ENCODE assay signal across 21 cellular contexts in the genomic region with DNA sequence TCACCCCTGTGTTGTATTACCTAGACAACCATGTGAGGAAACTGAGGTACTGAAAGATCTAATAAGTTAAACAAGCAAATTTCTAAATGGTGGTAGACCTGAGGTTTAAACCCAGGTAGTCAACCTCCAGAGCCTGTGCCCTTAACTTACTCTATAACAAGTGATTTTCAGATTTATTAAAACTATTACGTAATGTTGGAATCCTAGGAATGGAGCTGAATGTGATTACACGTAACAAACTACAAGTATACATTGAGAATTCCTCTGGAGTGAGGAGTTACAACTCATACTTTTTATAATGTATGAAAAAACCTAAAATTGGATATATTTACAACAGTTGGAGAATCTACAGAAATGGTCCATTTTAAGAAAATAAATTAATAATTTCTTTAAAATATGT.
"Had no signal": no experiment of that assay in that cellular context is flagged by ENCODE, and none has a peak within 500 bp of the region (broad histone marks: within the 10 kb centered on the region; RNA-seq: fewer than 3 reads in every experiment).

No MANE protein-coding gene starts in this region.

- H3K9me3 ChIP-seq: heart left ventricle, mucosa of descending colon, spleen, tibial nerve, upper lobe of right lung had no signal

- H3K27me3 ChIP-seq: heart left ventricle, spleen, tibial nerve, upper lobe of right lung had no signal

- H3K4me1 ChIP-seq: tibial nerve, upper lobe of right lung had no signal

- FAIRE-seq: endothelial cell of umbilical vein, frontal cortex had no signal

- DNase-seq: effector CD4-positive, alpha-beta T cell; endodermal cell; erythroblast; heart left ventricle; hippocampal formation; islet precursor cell; mammary epithelial cell; mucosa of descending colon; natural killer cell; right cardiac atrium; spleen; stimulated activated CD4-positive, alpha-beta T cell treated with anti-CD3 and anti-CD28 coated beads, Interleukin-15, amount 100 ng/mL, for 24 hours; stimulated activated CD4-positive, alpha-beta T cell treated with anti-CD3 and anti-CD28 coated beads, Interleukin-1b, Interleukin-23, amount 100 ng/mL, for 48 hours; stimulated activated CD4-positive, alpha-beta T cell treated with anti-CD3 and anti-CD28 coated beads, Interleukin-4, amount 100 ng/mL, for 24 hours; upper lobe of right lung had no signal

- H3K4me3 ChIP-seq: coronary artery, heart left ventricle, mucosa of descending colon, spleen, tibial nerve, upper lobe of right lung had no signal

- H3K27ac ChIP-seq: coronary artery, heart left ventricle, spleen, tibial nerve, upper lobe of right lung had no signal

- ATAC-seq: heart left ventricle; left lobe of liver; mucosa of descending colon; natural killer cell; right cardiac atrium; stimulated activated memory B cell treated with anti-CD40 and anti-IgM and Interleukin-4, amounts not matched to agents 10 μg/mL and 1 μg/mL and 100 μg/mL, for 72 hours; upper lobe of right lung had no signal
